Comparison of ENCODE assay signal across 8 cellular contexts in the genomic region with DNA sequence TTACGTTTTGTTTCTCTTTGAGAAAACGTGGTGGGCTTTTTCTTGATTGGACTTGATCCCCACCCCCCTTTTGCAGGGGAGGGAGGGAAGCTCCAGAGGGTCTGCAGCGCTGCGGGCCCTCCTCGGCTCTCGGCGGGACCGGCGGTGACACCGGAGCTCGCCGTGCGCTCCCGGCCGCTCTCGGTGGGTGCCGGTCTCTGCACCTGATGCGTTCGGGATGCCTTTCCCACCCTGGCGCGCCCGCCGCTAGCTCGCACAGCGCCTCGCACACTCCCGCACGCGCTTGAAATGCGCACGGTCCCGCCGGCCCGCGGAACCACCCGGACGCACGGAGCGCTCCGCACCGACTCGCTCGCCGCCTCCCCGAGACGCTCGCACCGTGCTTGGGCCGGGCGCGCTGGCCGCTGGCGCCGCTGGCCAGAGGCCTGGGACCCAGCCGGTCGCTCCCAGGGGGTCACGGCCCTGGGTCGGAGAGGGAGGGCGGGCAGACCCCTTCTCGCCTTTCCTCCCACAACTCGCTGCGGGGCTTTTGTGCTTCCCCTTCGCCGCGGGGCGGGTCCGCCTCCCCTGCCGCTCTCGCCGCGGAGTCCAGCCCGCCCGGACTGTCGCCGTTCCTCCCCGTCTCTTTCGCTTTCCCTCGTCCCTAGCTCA. TPM values are rescaled to one million over a fixed set of nuclear protein-coding genes. Genes with fewer than 3 reads are reported as not detected.
DNase-seq lines count a peak whose midpoint lies in the region; ATAC-seq and TF ChIP-seq lines count a peak whose summit lies in the region.

No MANE protein-coding gene starts in this region.

- peaks cover 65% of the 10 kb centered on the region for H3K27me3 Mint-ChIP-seq in CD4-positive, CD25-positive, alpha-beta regulatory T cell

- peak overlapping the region; percentile 53 for H3K4me3 ChIP-seq in CD4-positive, CD25-positive, alpha-beta regulatory T cell (ENCODE audit: low read depth, low read length)
- H3K4me3 ChIP-seq in NB4 (ENCODE audit: low read depth, low read length) (peak overlapping the region; percentile 74), body of pancreas (peak overlapping the region; percentile 95 to 98), iPS-20b (ENCODE audit: low read length) (peak overlapping the region; percentile 74), skin epidermis (peak overlapping the region; percentile 44 to 69 (median 57))

- intact Hi-C loops in body of pancreas (cut with DNase I) = loop anchor here (5.0 kb wide), 1 partner anchor 37 kb away; no protein-coding TSS in a partner anchor

- peaks cover 0 to 26% (median 7%) of the 10 kb centered on the region in 4 donors for H3K4me1 Mint-ChIP-seq in CD4-positive, CD25-positive, alpha-beta regulatory T cell

- TF ChIP-seq POLR2A in NB4 (IDR thresholded peaks at IDR 0.05; ENCODE audit: extremely low read depth, insufficient read length) = no peak
- peak; percentile 33 to 40 (median 40) for TF ChIP-seq POLR2A in body of pancreas (IDR thresholded peaks at IDR 0.05)

- peak in 2 of 3 donors; percentile 23 to 38 for DNase-seq in CD4-positive, CD25-positive, alpha-beta regulatory T cell
- DNase-seq in NB4 (ENCODE audit: low read depth) (peak; percentile 71), body of pancreas (peak in 3 of 4 donors; percentile 49 to 58 (median 54)), NCI-H187 (lab: John Stamatoyannopoulos, UW) (no peak), A172 (ENCODE audit: low spot score) (no peak)

- H3K27ac ChIP-seq in CD4-positive, CD25-positive, alpha-beta regulatory T cell (ENCODE audit: insufficient read depth, low read length, poor library complexity, severe bottlenecking) = no peak overlapping the region
- H3K27ac ChIP-seq in body of pancreas = peak overlapping the region; percentile 84 to 100 (median 96)
- H3K27ac ChIP-seq in iPS-20b (ENCODE audit: low read length) = no peak overlapping the region
- H3K27ac ChIP-seq in skin epidermis = peak overlapping the region in 19 of 21 experiments; percentile 20 to 94 (median 73)

- peak overlapping the region in 2 of 3 donors; percentile 41 to 69 for H3K27ac Mint-ChIP-seq in CD4-positive, CD25-positive, alpha-beta regulatory T cell

- 0% methylated on average over 43 to 77 of the region's 78 CpGs for WGBS in body of pancreas, 2 donors

- peak overlapping the region; percentile 91 to 95 (median 94) for H3K4me3 Mint-ChIP-seq in CD4-positive, CD25-positive, alpha-beta regulatory T cell

- H3K9me3 Mint-ChIP-seq in CD4-positive, CD25-positive, alpha-beta regulatory T cell = no peaks in the 10 kb centered on the region

- peak overlapping the region; percentile 24; the same call in 1 of the 2 replicates for H3K9ac ChIP-seq in iPS-20b (ENCODE audit: low read depth, low read length)

- ATAC-seq in CD4-positive, CD25-positive, alpha-beta regulatory T cell (ENCODE audit: low read depth in 2 of 2) = peak; percentile 14 to 15
- ATAC-seq in body of pancreas (peak; percentile 19), HG03571 (IDR thresholded peaks at IDR 0.05; ENCODE audit: unreplicated experiment) (no peak)

- H3K36me3 Mint-ChIP-seq in CD4-positive, CD25-positive, alpha-beta regulatory T cell = no peaks in the 10 kb centered on the region

- H3K4me1 ChIP-seq in CD4-positive, CD25-positive, alpha-beta regulatory T cell (ENCODE audit: control insufficient read depth, insufficient read depth, low read length, poor library complexity, severe bottlenecking) = peaks cover 26% of the 10 kb centered on the region
- peaks cover 62% of the 10 kb centered on the region for H3K4me1 ChIP-seq in body of pancreas
- H3K4me1 ChIP-seq in iPS-20b (ENCODE audit: insufficient read depth, low read length) = peaks cover 9% of the 10 kb centered on the region; the same call in 1 of the 2 replicates

- H3K36me3 ChIP-seq in CD4-positive, CD25-positive, alpha-beta regulatory T cell (ENCODE audit: control insufficient read depth, insufficient read depth, low read length) = no peaks in the 10 kb centered on the region
- H3K36me3 ChIP-seq in body of pancreas (replicated peaks in 1 of 2; ENCODE audit: insufficient read depth in 1 of 2, low read depth in 2 of 2) = peaks cover 10 to 13% of the 10 kb centered on the region in 2 donors
- no peaks in the 10 kb centered on the region for H3K36me3 ChIP-seq in iPS-20b (ENCODE audit: insufficient read depth, low read depth, low read length)

- peaks cover 16% of the 10 kb centered on the region for H3K27me3 ChIP-seq in CD4-positive, CD25-positive, alpha-beta regulatory T cell (ENCODE audit: control insufficient read depth, insufficient read depth, low read length)
- H3K27me3 ChIP-seq in body of pancreas (no peaks in the 10 kb centered on the region), iPS-20b (ENCODE audit: insufficient read depth, low read length) (peaks cover 99% of the 10 kb centered on the region)

- TF ChIP-seq CTCF in NB4 (IDR thresholded peaks at IDR 0.05; ENCODE audit: low read depth, low read length) = no peak
- TF ChIP-seq CTCF in body of pancreas (IDR thresholded peaks at IDR 0.05) = peak in 1 of 7 experiments; percentile 11

- no peaks in the 10 kb centered on the region for H3K9me3 ChIP-seq in CD4-positive, CD25-positive, alpha-beta regulatory T cell (ENCODE audit: control insufficient read depth in 2 of 2, low read length in 2 of 2)
- H3K9me3 ChIP-seq in body of pancreas (no peaks in the 10 kb centered on the region), iPS-20b (ENCODE audit: insufficient read depth, low read depth, low read length) (no peaks in the 10 kb centered on the region)

RNA-seq across cellular contexts. Expression of a gene that starts 1.0 kb away (rescaled TPM):
- 8.5 TPM for total RNA-seq in CD4-positive, CD25-positive, alpha-beta regulatory T cell
- 10 to 100 TPM in 2 of 4 donors, 1 to 10 TPM in 2; 2.9 to 28.1 (median 8.9) TPM for polyA plus RNA-seq in CD4-positive, CD25-positive, alpha-beta regulatory T cell
- total RNA-seq in body of pancreas = 100 to 1,000 TPM in 1 of 2 donors, 10 to 100 TPM in 1; 96.5 to 150 TPM
- total RNA-seq in A172 (2014; rRNA removed; shearing (Covaris generic)) = not detected in 2 replicates

Comparison
In these comparisons a context has a peak if more than half of its experiments do, and no peak if none do; other contexts are left out.
1. DNase-seq: peak in CD4-positive, CD25-positive, alpha-beta regulatory T cell (2 of 3), NB4 (single experiment) and body of pancreas (3 of 4); none in NCI-H187 (0 of 2) and A172 (single experiment).
2. H3K27ac ChIP-seq: peak in body of pancreas (4 of 4) and skin epidermis (19 of 21); none in CD4-positive, CD25-positive, alpha-beta regulatory T cell (single experiment) and iPS-20b (single experiment).
3. RNA of a gene that starts 1.0 kb away (total RNA-seq): 96.5 to 150 TPM in body of pancreas; 8.5 TPM in CD4-positive, CD25-positive, alpha-beta regulatory T cell (single experiment) and not detected in A172; every median in the first group is over 10 times any median in the second.
4. Peak in every context shown above with its lines, with median percentiles within 50 percentile points of each other: H3K4me3 ChIP-seq.